In genomic region chr7:130273863-130274262, GRCh38 we compare ENCODE assay signal across 12 cellular contexts. TPM values are rescaled to one million over a fixed set of nuclear protein-coding genes. Genes with fewer than 3 reads are reported as not detected.
DNase-seq lines count a peak whose midpoint lies in the region; ATAC-seq and TF ChIP-seq lines count a peak whose summit lies in the region.
"Had no signal": no experiment of that assay in that cellular context is flagged by ENCODE, and none has a peak within 500 bp of the region (broad histone marks: within the 10 kb centered on the region; RNA-seq: fewer than 3 reads in every experiment).

No MANE protein-coding gene starts in this region.

- H3K4me3 ChIP-seq in SJCRH30, result peak overlapping the region; percentile 55

- ATAC-seq in HG03439 (IDR thresholded peaks at IDR 0.05; ENCODE audit: unreplicated experiment), result no peak

- peak overlapping the region; percentile 26 for H3K4me3 Mint-ChIP-seq in activated CD4-positive, alpha-beta T cell treated with anti-CD3 and anti-CD28 coated beads, Interleukin-2, amount 10 ng/mL, durations not matched to agents 24 days and 14 days

- no peaks in the 10 kb centered on the region for H3K27me3 ChIP-seq in SJCRH30

- TF ChIP-seq CTCF in GM20000 (IDR thresholded peaks at IDR 0.05; ENCODE audit: extremely low read depth, missing control alignments), result no peak

- no peaks in the 10 kb centered on the region for H3K36me3 ChIP-seq in SJCRH30

- no peak overlapping the region for H3K27ac Mint-ChIP-seq in activated CD4-positive, alpha-beta T cell treated with anti-CD3 and anti-CD28 coated beads, Interleukin-2, amount 10 ng/mL, durations not matched to agents 24 days and 14 days
- H3K27ac Mint-ChIP-seq: activated CD4-positive, alpha-beta T cell treated with anti-CD3 and anti-CD28 coated beads, Interleukin-2, amount 10 ng/mL, durations not matched to agents 7 days and 5 days had no signal

- no peaks in the 10 kb centered on the region for H3K9me3 ChIP-seq in SJCRH30 (replicated peaks)

- H3K9me3 Mint-ChIP-seq in activated CD4-positive, alpha-beta T cell treated with anti-CD3 and anti-CD28 coated beads, Interleukin-2, amount 10 ng/mL, durations not matched to agents 24 days and 14 days, result no peaks in the 10 kb centered on the region
- H3K9me3 Mint-ChIP-seq: activated CD4-positive, alpha-beta T cell treated with anti-CD3 and anti-CD28 coated beads, Interleukin-2, amount 10 ng/mL, durations not matched to agents 7 days and 5 days had no signal

- no peaks in the 10 kb centered on the region for H3K36me3 Mint-ChIP-seq in activated CD4-positive, alpha-beta T cell treated with anti-CD3 and anti-CD28 coated beads, Interleukin-2, amount 10 ng/mL, durations not matched to agents 24 days and 14 days (ENCODE audit: low read depth)

- no peak for DNase-seq in activated CD4-positive, alpha-beta T cell treated with anti-CD3 and anti-CD28 coated beads, Interleukin-2, amount 10 ng/mL, durations not matched to agents 24 days and 14 days
- DNase-seq in activated CD4-positive, alpha-beta T cell treated with anti-CD3 and anti-CD28 coated beads for 48 hours, result no peak
- DNase-seq in SJCRH30 (peak; percentile 66 to 83), hepatic stellate cell (ENCODE audit: low spot score) (peak; percentile 62), superior temporal gyrus (ENCODE audit: extremely low spot score) (peak; percentile 71), GM20000 (ENCODE audit: low spot score) (no peak)
- no peak for DNase-seq in activated effector memory CD4-positive, alpha-beta T cell treated with anti-CD3 and anti-CD28 coated beads, Interleukin-2, amount 50 U/mL, for 16 hours
- DNase-seq: activated CD4-positive, alpha-beta T cell treated with anti-CD3 and anti-CD28 coated beads, Interleukin-2, amount 10 ng/mL, durations not matched to agents 7 days and 5 days; NCI-H1048; stimulated activated CD4-positive, alpha-beta T cell treated with anti-CD3 and anti-CD28 coated beads, Interleukin-1b, Interleukin-23, amount 100 ng/mL, for 48 hours had no signal

- peak overlapping the region; percentile 98 for H3K27ac ChIP-seq in SJCRH30

- intact Hi-C loops in activated CD4-positive, alpha-beta T cell treated with anti-CD3 and anti-CD28 coated beads, Interleukin-2, amount 10 ng/mL, durations not matched to agents 24 days and 14 days (cut with micrococcal nuclease), result loop anchor here (1.0 to 10.0 kb wide), 2 partner anchors 94 to 211 kb away; no protein-coding TSS in a partner anchor

- no peaks in the 10 kb centered on the region for H3K27me3 Mint-ChIP-seq in activated CD4-positive, alpha-beta T cell treated with anti-CD3 and anti-CD28 coated beads, Interleukin-2, amount 10 ng/mL, durations not matched to agents 24 days and 14 days

- peaks cover 22% of the 10 kb centered on the region for H3K4me1 Mint-ChIP-seq in activated CD4-positive, alpha-beta T cell treated with anti-CD3 and anti-CD28 coated beads, Interleukin-2, amount 10 ng/mL, durations not matched to agents 24 days and 14 days

- H3K4me1 ChIP-seq in SJCRH30, result peaks cover 53% of the 10 kb centered on the region

RNA-seq across cellular contexts. Expression of gene CPA2, which starts 7.2 kb away (rescaled TPM):
- total RNA-seq in activated CD4-positive, alpha-beta T cell treated with anti-CD3 and anti-CD28 coated beads, Interleukin-2, amount 10 ng/mL, durations not matched to agents 24 days and 14 days, result 0.14 TPM in 2 replicates
- 1.9 and 2.0 TPM in 2 replicates for total RNA-seq in SJCRH30 (2014; rRNA removed; shearing (Covaris generic))
- total RNA-seq: activated CD4-positive, alpha-beta T cell treated with anti-CD3 and anti-CD28 coated beads, Interleukin-2, amount 10 ng/mL, durations not matched to agents 7 days and 5 days; glomerular endothelial cell had no signal

RNA-seq across cellular contexts. Expression of gene CPA4, which starts 19.1 kb away (rescaled TPM):
- total RNA-seq in activated CD4-positive, alpha-beta T cell treated with anti-CD3 and anti-CD28 coated beads, Interleukin-2, amount 10 ng/mL, durations not matched to agents 24 days and 14 days, result not detected in 2 replicates
- 3.2 and 4.8 TPM in 2 replicates for total RNA-seq in SJCRH30 (2014; rRNA removed; shearing (Covaris generic))
- total RNA-seq: activated CD4-positive, alpha-beta T cell treated with anti-CD3 and anti-CD28 coated beads, Interleukin-2, amount 10 ng/mL, durations not matched to agents 7 days and 5 days had no signal

Comparison
In these comparisons a context has a peak if more than half of its experiments do, and no peak if none do; other contexts are left out.
1. DNase-seq: peak in SJCRH30 (2 of 2), hepatic stellate cell (single experiment) and superior temporal gyrus (single experiment); none in activated CD4-positive, alpha-beta T cell treated with anti-CD3 and anti-CD28 coated beads, Interleukin-2, amount 10 ng/mL, durations not matched to agents 24 days and 14 days (single experiment), activated CD4-positive, alpha-beta T cell treated with anti-CD3 and anti-CD28 coated beads for 48 hours (single experiment), activated effector memory CD4-positive, alpha-beta T cell treated with anti-CD3 and anti-CD28 coated beads, Interleukin-2, amount 50 U/mL, for 16 hours (single experiment) and GM20000 (single experiment).